Comparison of ENCODE assay signal across 14 cellular contexts in genomic region chr1:28578696-28579218, GRCh38.
DNase-seq lines count a peak whose midpoint lies in the region; ATAC-seq and TF ChIP-seq lines count a peak whose summit lies in the region.
"Had no signal": no experiment of that assay in that cellular context is flagged by ENCODE, and none has a peak within 500 bp of the region (broad histone marks: within the 10 kb centered on the region; RNA-seq: fewer than 3 reads in every experiment).

No MANE protein-coding gene starts in this region.

- no peak for ATAC-seq in central memory CD8-positive, alpha-beta T cell (replicated peaks; ENCODE audit: extremely low read depth, poor library complexity, severe bottlenecking)
- ATAC-seq in stimulated activated memory B cell treated with anti-CD40 and anti-IgM and Interleukin-4, amounts not matched to agents 10 μg/mL and 1 μg/mL and 100 μg/mL, for 72 hours: no peak
- ATAC-seq in GM18868 (IDR thresholded peaks at IDR 0.05; ENCODE audit: unreplicated experiment) (no peak), HG03460 (IDR thresholded peaks at IDR 0.05; ENCODE audit: unreplicated experiment) (no peak)
- ATAC-seq: left colon had no signal

- no peak for TF ChIP-seq CTCF in OCI-LY3 (IDR thresholded peaks at IDR 0.05; ENCODE audit: low read depth, low read length)

- H3K4me2 ChIP-seq in OCI-LY3 (ENCODE audit: low read length): peak overlapping the region; percentile 10; the same call in 1 of the 2 replicates

- no peak overlapping the region for H3K4me3 ChIP-seq in OCI-LY3 (ENCODE audit: low read length)

- H4K20me1 ChIP-seq in OCI-LY3 (ENCODE audit: insufficient read depth, low read length): peaks cover 28% of the 10 kb centered on the region

- H3K4me3 Mint-ChIP-seq in activated naive CD4-positive, alpha-beta T cell treated with anti-CD3 and anti-CD28 coated beads, Interleukin-2, amount 50 U/mL, for 24 hours: peak overlapping the region; percentile 98
- peak overlapping the region; percentile 94 for H3K4me3 Mint-ChIP-seq in central memory CD8-positive, alpha-beta T cell
- H3K4me3 Mint-ChIP-seq in stimulated activated memory B cell treated with anti-CD40 and anti-IgM and Interleukin-4, amounts not matched to agents 10 μg/mL and 1 μg/mL and 100 μg/mL, for 72 hours: peak overlapping the region; percentile 10

- no peak overlapping the region for H2AFZ ChIP-seq in OCI-LY3 (ENCODE audit: low read depth, low read length)

- H3K9me3 Mint-ChIP-seq in activated naive CD4-positive, alpha-beta T cell treated with anti-CD3 and anti-CD28 coated beads, Interleukin-2, amount 50 U/mL, for 24 hours: no peaks in the 10 kb centered on the region
- H3K9me3 Mint-ChIP-seq in central memory CD8-positive, alpha-beta T cell: no peaks in the 10 kb centered on the region
- H3K9me3 Mint-ChIP-seq in stimulated activated memory B cell treated with anti-CD40 and anti-IgM and Interleukin-4, amounts not matched to agents 10 μg/mL and 1 μg/mL and 100 μg/mL, for 72 hours: no peaks in the 10 kb centered on the region

- H3K4me1 ChIP-seq in OCI-LY3 (ENCODE audit: low read length): peaks cover 15% of the 10 kb centered on the region
- H3K4me1 ChIP-seq: BE2C had no signal

- no peaks in the 10 kb centered on the region for H3K9me3 ChIP-seq in OCI-LY3 (ENCODE audit: insufficient read depth, low read length)
- H3K9me3 ChIP-seq: BE2C, stomach had no signal

- H3K27me3 ChIP-seq in OCI-LY3 (ENCODE audit: low read depth, low read length): no peaks in the 10 kb centered on the region
- H3K27me3 ChIP-seq: BE2C, stomach had no signal

- H3K27ac ChIP-seq in OCI-LY3 (ENCODE audit: low read length): peak overlapping the region; percentile 76

- peaks cover 36% of the 10 kb centered on the region for H3K36me3 ChIP-seq in OCI-LY3 (replicated peaks; ENCODE audit: low read depth, low read length)

- DNase-seq in activated naive CD4-positive, alpha-beta T cell (lab: John Stamatoyannopoulos, UW): no peak
- no peak for DNase-seq in central memory CD8-positive, alpha-beta T cell (ENCODE audit: low spot score in 2 of 2)
- DNase-seq in NCI-H146 (lab: John Stamatoyannopoulos, UW): no peak
- DNase-seq: BE2C, left colon, NCI-H69, occipital lobe, stomach, SW 1271 had no signal

- peaks cover 26% of the 10 kb centered on the region for H3K4me1 Mint-ChIP-seq in activated naive CD4-positive, alpha-beta T cell treated with anti-CD3 and anti-CD28 coated beads, Interleukin-2, amount 50 U/mL, for 24 hours
- peaks cover 42% of the 10 kb centered on the region for H3K4me1 Mint-ChIP-seq in central memory CD8-positive, alpha-beta T cell
- H3K4me1 Mint-ChIP-seq in stimulated activated memory B cell treated with anti-CD40 and anti-IgM and Interleukin-4, amounts not matched to agents 10 μg/mL and 1 μg/mL and 100 μg/mL, for 72 hours: peaks cover 52% of the 10 kb centered on the region

- peaks cover 37% of the 10 kb centered on the region for H3K79me2 ChIP-seq in OCI-LY3 (ENCODE audit: low read length)

- H3K27ac Mint-ChIP-seq in activated naive CD4-positive, alpha-beta T cell treated with anti-CD3 and anti-CD28 coated beads, Interleukin-2, amount 50 U/mL, for 24 hours: peak overlapping the region; percentile 87
- H3K27ac Mint-ChIP-seq in central memory CD8-positive, alpha-beta T cell (ENCODE audit: low read depth): no peak overlapping the region
- peak overlapping the region; percentile 93 for H3K27ac Mint-ChIP-seq in stimulated activated memory B cell treated with anti-CD40 and anti-IgM and Interleukin-4, amounts not matched to agents 10 μg/mL and 1 μg/mL and 100 μg/mL, for 72 hours

- H3K27me3 Mint-ChIP-seq in activated naive CD4-positive, alpha-beta T cell treated with anti-CD3 and anti-CD28 coated beads, Interleukin-2, amount 50 U/mL, for 24 hours: no peaks in the 10 kb centered on the region
- no peaks in the 10 kb centered on the region for H3K27me3 Mint-ChIP-seq in central memory CD8-positive, alpha-beta T cell
- H3K27me3 Mint-ChIP-seq in stimulated activated memory B cell treated with anti-CD40 and anti-IgM and Interleukin-4, amounts not matched to agents 10 μg/mL and 1 μg/mL and 100 μg/mL, for 72 hours: no peaks in the 10 kb centered on the region

- peaks cover 25% of the 10 kb centered on the region for H3K36me3 Mint-ChIP-seq in activated naive CD4-positive, alpha-beta T cell treated with anti-CD3 and anti-CD28 coated beads, Interleukin-2, amount 50 U/mL, for 24 hours
- peaks cover 73% of the 10 kb centered on the region for H3K36me3 Mint-ChIP-seq in central memory CD8-positive, alpha-beta T cell (ENCODE audit: insufficient read depth)
- peaks cover 54% of the 10 kb centered on the region for H3K36me3 Mint-ChIP-seq in stimulated activated memory B cell treated with anti-CD40 and anti-IgM and Interleukin-4, amounts not matched to agents 10 μg/mL and 1 μg/mL and 100 μg/mL, for 72 hours

- H3K9ac ChIP-seq in OCI-LY3 (ENCODE audit: low read length): no peak overlapping the region

Comparison
In these comparisons a context has a peak if more than half of its experiments do, and no peak if none do; other contexts are left out.
1. H3K4me3 Mint-ChIP-seq: peak in every context shown above with its lines; median percentile 98 in activated naive CD4-positive, alpha-beta T cell treated with anti-CD3 and anti-CD28 coated beads, Interleukin-2, amount 50 U/mL, for 24 hours; 94 in central memory CD8-positive, alpha-beta T cell; 10 in stimulated activated memory B cell treated with anti-CD40 and anti-IgM and Interleukin-4, amounts not matched to agents 10 μg/mL and 1 μg/mL and 100 μg/mL, for 72 hours.